ENCODE assay signal across 27 cellular contexts in the genomic region with DNA sequence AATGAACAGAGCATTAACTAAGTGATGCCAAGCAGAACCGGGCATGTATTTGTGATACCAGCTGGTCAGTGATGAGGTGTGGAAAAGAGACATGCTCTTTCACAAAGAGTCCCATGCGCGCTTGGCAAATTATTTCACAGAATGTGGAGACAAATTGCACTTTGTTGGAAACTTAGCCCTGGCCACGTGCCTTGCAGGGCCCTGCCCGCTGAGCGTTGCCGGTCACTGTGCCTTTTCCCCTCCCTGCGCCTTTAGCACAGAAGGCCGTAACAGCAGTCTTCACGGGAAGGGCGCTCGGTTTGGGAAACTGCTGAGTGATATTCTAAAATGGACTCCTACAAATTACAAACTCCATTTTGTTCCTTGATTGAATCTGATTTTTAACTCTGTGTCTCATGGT.
"Had no signal": no experiment of that assay in that cellular context is flagged by ENCODE, and none has a peak within 500 bp of the region (broad histone marks: within the 10 kb centered on the region; RNA-seq: fewer than 3 reads in every experiment).

No MANE protein-coding gene starts in this region.

- H3K27ac ChIP-seq: brain microvascular endothelial cell, coronary artery, dorsolateral prefrontal cortex had no signal

- H3K36me3 ChIP-seq: brain microvascular endothelial cell had no signal

- H3K27me3 Mint-ChIP-seq: activated CD8-positive, alpha-beta T cell treated with anti-CD3 and anti-CD28 coated beads for 36 hours; activated naive CD8-positive, alpha-beta T cell; activated T-helper 17 cell treated with anti-CD3 and anti-CD28 coated beads, Interleukin-2, amount 50 U/mL, for 72 hours; dendritic cell treated with granulocyte-macrophage colony-stimulating factor and Interleukin-4, amounts not matched to agents 40 ng/mL and 50 ng/mL, for 4 days had no signal

- H3K9me3 Mint-ChIP-seq: activated CD8-positive, alpha-beta T cell treated with anti-CD3 and anti-CD28 coated beads for 36 hours; activated T-cell treated with anti-CD3 and anti-CD28 coated beads, Interleukin-2, amount 50 U/mL, for 4 hours; activated T-helper 17 cell treated with anti-CD3 and anti-CD28 coated beads, Interleukin-2, amount 50 U/mL, for 72 hours; dendritic cell treated with granulocyte-macrophage colony-stimulating factor and Interleukin-4, amounts not matched to agents 40 ng/mL and 50 ng/mL, for 4 days; WTC11 had no signal

- H3K4me1 Mint-ChIP-seq: WTC11 had no signal

- H3K27me3 ChIP-seq: brain microvascular endothelial cell, dorsolateral prefrontal cortex had no signal

- ATAC-seq: activated CD8-positive, alpha-beta T cell treated with anti-CD3 and anti-CD28 coated beads for 36 hours; activated T-cell treated with anti-CD3 and anti-CD28 coated beads, Interleukin-2, amount 50 U/mL, for 4 hours; activated T-helper 17 cell treated with anti-CD3 and anti-CD28 coated beads, Interleukin-2, amount 50 U/mL, for 72 hours; esophagus mucosa; WTC11 had no signal

- DNase-seq: activated CD4-positive, alpha-beta T cell treated with anti-CD3 and anti-CD28 coated beads for 1 hour; activated CD4-positive, alpha-beta T cell treated with anti-CD3 and anti-CD28 coated beads for 4 hours; activated CD4-positive, alpha-beta T cell treated with anti-CD3 and anti-CD28 coated beads, Interleukin-2, amount 50 U/mL, for 1 hour; activated CD4-positive, alpha-beta T cell treated with anti-CD3 and anti-CD28 coated beads, Interleukin-2, amount 50 U/mL, for 48 hours; activated CD8-positive, alpha-beta memory T cell treated with anti-CD3 and anti-CD28 coated beads for 24 hours; activated CD8-positive, alpha-beta T cell treated with anti-CD3 and anti-CD28 coated beads for 36 hours; activated effector memory CD4-positive, alpha-beta T cell treated with Interleukin-2 at 50 U/mL for 16 hours; activated gamma-delta T cell treated with Interleukin-2 at 50 U/mL for 16 hours; activated naive CD4-positive, alpha-beta T cell treated with anti-CD3 and anti-CD28 coated beads, Interleukin-2, amount 50 U/mL, for 16 hours; activated naive CD4-positive, alpha-beta T cell treated with Interleukin-2 at 50 U/mL for 16 hours; activated T-cell treated with anti-CD3 and anti-CD28 coated beads, Interleukin-2, amount 50 U/mL, for 4 hours; amniotic stem cell; anterior cingulate cortex; brain microvascular endothelial cell; cerebellar nuclear complex; effector memory CD4-positive, alpha-beta T cell; foreskin fibroblast; head of caudate nucleus; T-helper 1 cell; T-helper 2 cell had no signal

- H3K4me3 Mint-ChIP-seq: activated CD8-positive, alpha-beta T cell treated with anti-CD3 and anti-CD28 coated beads for 36 hours; activated naive CD8-positive, alpha-beta T cell; activated T-cell treated with anti-CD3 and anti-CD28 coated beads, Interleukin-2, amount 50 U/mL, for 4 hours; activated T-helper 17 cell treated with anti-CD3 and anti-CD28 coated beads, Interleukin-2, amount 50 U/mL, for 72 hours; dendritic cell treated with granulocyte-macrophage colony-stimulating factor and Interleukin-4, amounts not matched to agents 40 ng/mL and 50 ng/mL, for 4 days; WTC11 had no signal

- H3K27ac Mint-ChIP-seq: activated CD8-positive, alpha-beta T cell treated with anti-CD3 and anti-CD28 coated beads for 36 hours; activated naive CD8-positive, alpha-beta T cell; activated T-helper 17 cell treated with anti-CD3 and anti-CD28 coated beads, Interleukin-2, amount 50 U/mL, for 72 hours; dendritic cell treated with granulocyte-macrophage colony-stimulating factor and Interleukin-4, amounts not matched to agents 40 ng/mL and 50 ng/mL, for 4 days had no signal

- H3K4me3 ChIP-seq: coronary artery had no signal

- H3K36me3 Mint-ChIP-seq: WTC11 had no signal
